In the genomic region with DNA sequence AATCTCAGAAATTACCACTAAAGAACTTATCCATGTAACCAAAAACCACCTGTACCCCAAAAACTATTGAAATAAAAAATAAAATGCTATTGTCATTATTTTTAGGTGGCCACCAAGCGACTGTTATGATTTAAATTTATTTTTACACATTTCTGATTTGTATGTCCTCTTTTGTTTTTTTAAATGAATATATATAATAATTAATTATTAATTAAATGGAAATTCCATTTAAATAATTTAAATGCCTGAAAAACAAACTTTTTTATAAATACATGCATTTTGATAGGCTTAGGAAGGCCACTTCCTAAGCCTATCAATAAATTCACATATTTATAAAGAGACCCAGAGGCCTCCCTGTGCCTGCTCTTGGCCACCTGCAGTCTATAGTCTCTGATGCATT, we compare ENCODE assay signal across 31 cellular contexts. TPM values are rescaled to one million over a fixed set of nuclear protein-coding genes. Genes with fewer than 3 reads are reported as not detected.
A peak's percentile ranks its signal among the peaks of the same experiment; 100 is the strongest.
DNase-seq lines count a peak whose midpoint lies in the region; ATAC-seq and TF ChIP-seq lines count a peak whose summit lies in the region.
"Had no signal": no experiment of that assay in that cellular context is flagged by ENCODE, and none has a peak within 500 bp of the region (broad histone marks: within the 10 kb centered on the region; RNA-seq: fewer than 3 reads in every experiment).

No MANE protein-coding gene starts in this region.

- no peak overlapping the region for H4K8ac ChIP-seq in neuronal stem cell (ENCODE audit: low read depth, low read length)

- H3K9me3 Mint-ChIP-seq in WTC11 = no peaks in the 10 kb centered on the region
- H3K9me3 Mint-ChIP-seq: CD4-positive, alpha-beta memory T cell; CD4-positive, alpha-beta T cell; CD4-positive, CD25-positive, alpha-beta regulatory T cell; CD8-positive, alpha-beta memory T cell; CD8-positive, alpha-beta T cell had no signal

- no peak overlapping the region for H3K14ac ChIP-seq in neuronal stem cell (ENCODE audit: low read length)

- H2BK5ac ChIP-seq in neuronal stem cell (ENCODE audit: low read length) = no peak overlapping the region

- H3K36me3 Mint-ChIP-seq in WTC11 = no peaks in the 10 kb centered on the region
- H3K36me3 Mint-ChIP-seq: CD14-positive monocyte; CD4-positive, alpha-beta memory T cell; CD4-positive, CD25-positive, alpha-beta regulatory T cell; CD8-positive, alpha-beta memory T cell; CD8-positive, alpha-beta T cell had no signal

- TF ChIP-seq CTCF in WTC11 (IDR thresholded peaks at IDR 0.05) = no peak

- no peak overlapping the region for H3K23ac ChIP-seq in neuronal stem cell (ENCODE audit: low read depth, low read length, poor library complexity)

- H3K9me3 ChIP-seq in neuronal stem cell (replicated peaks in 1 of 2; ENCODE audit: control insufficient read depth in 2 of 2, insufficient read depth in 1 of 2, low read depth in 1 of 2, low read length in 2 of 2) = peaks cover 0 to 4% of the 10 kb centered on the region in 2 donors
- H3K9me3 ChIP-seq: A549; BE2C; BLaER1; BLaER1 treated with 17β-estradiol and CSF1 and Interleukin-3, amounts not matched to agents 10 nM and 100 nM; Caco-2 had no signal

- H3K9ac ChIP-seq in neuronal stem cell (ENCODE audit: low read depth, low read length, poor library complexity) = no peak overlapping the region
- H3K9ac ChIP-seq: BLaER1; BLaER1 treated with 17β-estradiol and CSF1 and Interleukin-3, amounts not matched to agents 10 nM and 100 nM had no signal

- POLR2A ChIA-PET in WTC11 (lab: Charles Lee) = interaction anchor here (0.7 kb wide), 1 partner anchor 48 kb away, joined by 5 read pairs; no protein-coding TSS in a partner anchor

- no peaks in the 10 kb centered on the region for H3K36me3 ChIP-seq in neuronal stem cell (replicated peaks in 1 of 2; ENCODE audit: control insufficient read depth in 2 of 2, insufficient read depth in 2 of 2, low read length in 2 of 2)
- H3K36me3 ChIP-seq: BE2C; BLaER1; BLaER1 treated with 17β-estradiol and CSF1 and Interleukin-3, amounts not matched to agents 10 nM and 100 nM had no signal

- H3K4ac ChIP-seq in neuronal stem cell (ENCODE audit: low read length) = no peak overlapping the region

- no CpG with 5 or more reads among the region's 1 CpG for WGBS in neuronal stem cell (ENCODE audit: extremely low coverage in 2 of 2, insufficient read length in 2 of 2, insufficient replicate concordance in 1 of 2), 2 donors

- ATAC-seq in WTC11 (no peak), HG03135 (IDR thresholded peaks at IDR 0.05; ENCODE audit: unreplicated experiment) (no peak), GM19328 (IDR thresholded peaks at IDR 0.05; ENCODE audit: unreplicated experiment) (no peak)
- ATAC-seq: A549; CD8-positive, alpha-beta T cell had no signal

- no peaks in the 10 kb centered on the region; the same call in 1 of the 2 replicates for H3K27me3 Mint-ChIP-seq in WTC11 (ENCODE audit: low read depth)

- H3K4me3 Mint-ChIP-seq in WTC11 = no peak overlapping the region
- H3K4me3 Mint-ChIP-seq: B cell; CD14-positive monocyte; CD4-positive, alpha-beta memory T cell; CD4-positive, alpha-beta T cell; CD4-positive, CD25-positive, alpha-beta regulatory T cell; CD8-positive, alpha-beta memory T cell; CD8-positive, alpha-beta T cell had no signal

- no peak overlapping the region for H2BK15ac ChIP-seq in neuronal stem cell (ENCODE audit: low read length)

- H2BK12ac ChIP-seq in neuronal stem cell (ENCODE audit: low read length) = no peak overlapping the region

- no peaks in the 10 kb centered on the region for H3K4me1 ChIP-seq in neuronal stem cell (ENCODE audit: control insufficient read depth in 2 of 2, insufficient read depth in 1 of 2, low read depth in 1 of 2, low read length in 2 of 2)
- H3K4me1 ChIP-seq: BE2C; BLaER1; BLaER1 treated with 17β-estradiol and CSF1 and Interleukin-3, amounts not matched to agents 10 nM and 100 nM had no signal

- H2BK120ac ChIP-seq in neuronal stem cell (ENCODE audit: low read depth, low read length) = no peak overlapping the region

- no peaks in the 10 kb centered on the region for H3K27me3 ChIP-seq in neuronal stem cell (ENCODE audit: control insufficient read depth in 3 of 3, insufficient read depth in 3 of 3, low read depth in 1 of 3, low read length in 3 of 3)
- H3K27me3 ChIP-seq: BE2C; BLaER1; BLaER1 treated with 17β-estradiol and CSF1 and Interleukin-3, amounts not matched to agents 10 nM and 100 nM had no signal

- CTCF ChIA-PET in WTC11 (lab: Charles Lee) = interaction anchor here (1.3 to 1.8 kb wide), 2 partner anchors 103 to 312 kb away, joined by 4 read pairs; no protein-coding TSS in a partner anchor

- H3K4me3 ChIP-seq in neuronal stem cell (ENCODE audit: low read length in 2 of 2) = no peak overlapping the region
- H3K4me3 ChIP-seq: A549; BLaER1; BLaER1 treated with 17β-estradiol and CSF1 and Interleukin-3, amounts not matched to agents 10 nM and 100 nM had no signal

- H3K27ac ChIP-seq in neuronal stem cell (replicated peaks; ENCODE audit: low read length) = no peak overlapping the region
- H3K27ac ChIP-seq: 22Rv1; BLaER1; BLaER1 treated with 17β-estradiol and CSF1 and Interleukin-3, amounts not matched to agents 10 nM and 100 nM; C4-2B had no signal

- no peak overlapping the region for H2AK5ac ChIP-seq in neuronal stem cell (ENCODE audit: low read depth, low read length)

- no peak overlapping the region for H3K27ac Mint-ChIP-seq in WTC11
- H3K27ac Mint-ChIP-seq: B cell; CD14-positive monocyte; CD4-positive, alpha-beta memory T cell; CD4-positive, alpha-beta T cell; CD4-positive, CD25-positive, alpha-beta regulatory T cell; CD8-positive, alpha-beta memory T cell; CD8-positive, alpha-beta T cell had no signal

- DNase-seq in WTC11 (ENCODE audit: low spot score) = no peak
- no peak for DNase-seq in neuronal stem cell (ENCODE audit: low spot score)
- DNase-seq: 8988T; ACHN; AML-193; BE2C; C1 segment of cervical spinal cord; Caco-2; Calu3; CD4-positive, alpha-beta memory T cell; CD4-positive, alpha-beta T cell; CD4-positive, CD25-positive, alpha-beta regulatory T cell; CD8-positive, alpha-beta memory T cell; CD8-positive, alpha-beta T cell; COR-L47; DMS 273 treated with DMSO at 0.1 percent for 48 hours; DMS153; DMS53; DMS79; DMS79 treated with DMSO at 0.1 percent for 48 hours; DND-41; EL had no signal

- peak overlapping the region; percentile 29 for H2AFZ ChIP-seq in neuronal stem cell (ENCODE audit: low read length)

- no peak overlapping the region for H3K18ac ChIP-seq in neuronal stem cell (ENCODE audit: low read length)

- H3K4me2 ChIP-seq in neuronal stem cell (ENCODE audit: insufficient read depth, low read length, poor library complexity, severe bottlenecking) = no peak overlapping the region
- H3K4me2 ChIP-seq: A549; BLaER1; BLaER1 treated with 17β-estradiol and CSF1 and Interleukin-3, amounts not matched to agents 10 nM and 100 nM had no signal

- peaks cover 41% of the 10 kb centered on the region for H3K4me1 Mint-ChIP-seq in WTC11
- H3K4me1 Mint-ChIP-seq: CD4-positive, alpha-beta memory T cell; CD4-positive, CD25-positive, alpha-beta regulatory T cell; CD8-positive, alpha-beta memory T cell had no signal

- H4K91ac ChIP-seq in neuronal stem cell (ENCODE audit: low read depth, low read length, poor library complexity) = no peak overlapping the region

- no peaks in the 10 kb centered on the region for H3K79me1 ChIP-seq in neuronal stem cell (ENCODE audit: low read depth, low read length)

TF ChIP-seq in WTC11, 78 proteins besides CTCF, POLR2A, EP300 and RAD21:
- TF ChIP-seq HMGA2 (CRISPR knock-in tag; IDR thresholded peaks at IDR 0.05) = peak; percentile 95
- TF ChIP-seq CBFB (CRISPR knock-in tag; IDR thresholded peaks at IDR 0.05; ENCODE audit: low read depth) = no peak
- no peak for TF ChIP-seq ZNF121 (CRISPR knock-in tag; IDR thresholded peaks at IDR 0.05)
- no peak for TF ChIP-seq NR2C2 (CRISPR knock-in tag; IDR thresholded peaks at IDR 0.05)

RNA-seq across cellular contexts. Expression of a gene that starts 52.2 kb away (rescaled TPM):
- 127 to 170 TPM (median 159 TPM) in 3 replicates for total RNA-seq in WTC11 (2021)
- 27.2 TPM for polyA plus RNA-seq in neuronal stem cell (2013, experiment 1 of 2)
- 26.7 TPM for polyA plus RNA-seq in neuronal stem cell (2013, experiment 2 of 2)
